In genomic region chr10:63707254-63707910, GRCh38 we compare ENCODE assay signal across 9 cellular contexts.
DNase-seq lines count a peak whose midpoint lies in the region; ATAC-seq and TF ChIP-seq lines count a peak whose summit lies in the region.
"Had no signal": no experiment of that assay in that cellular context is flagged by ENCODE, and none has a peak within 500 bp of the region (broad histone marks: within the 10 kb centered on the region; RNA-seq: fewer than 3 reads in every experiment).

No MANE protein-coding gene starts in this region.

- TF ChIP-seq POLR2A in NB4 (IDR thresholded peaks at IDR 0.05; ENCODE audit: extremely low read depth, insufficient read length) (no peak), thyroid gland (IDR thresholded peaks at IDR 0.05) (no peak)

- H3K36me3 Mint-ChIP-seq in activated naive CD8-positive, alpha-beta T cell treated with anti-CD3 and anti-CD28 coated beads, Interleukin-2, amount 50 U/mL, for 24 hours (ENCODE audit: low read depth), result no peaks in the 10 kb centered on the region

- H3K4me3 Mint-ChIP-seq in activated naive CD8-positive, alpha-beta T cell treated with anti-CD3 and anti-CD28 coated beads, Interleukin-2, amount 50 U/mL, for 24 hours, result peak overlapping the region; percentile 8

- H3K27ac Mint-ChIP-seq in activated naive CD8-positive, alpha-beta T cell treated with anti-CD3 and anti-CD28 coated beads, Interleukin-2, amount 50 U/mL, for 24 hours, result peak overlapping the region; percentile 84

- intact Hi-C loops in thyroid gland (cut with DNase I), result no loop called here

- H3K9me3 Mint-ChIP-seq in activated naive CD8-positive, alpha-beta T cell treated with anti-CD3 and anti-CD28 coated beads, Interleukin-2, amount 50 U/mL, for 24 hours, result no peaks in the 10 kb centered on the region

- no peaks in the 10 kb centered on the region for H3K27me3 Mint-ChIP-seq in activated naive CD8-positive, alpha-beta T cell treated with anti-CD3 and anti-CD28 coated beads, Interleukin-2, amount 50 U/mL, for 24 hours

- H3K4me1 ChIP-seq in thyroid gland, result peaks cover 16 to 24% of the 10 kb centered on the region in 2 donors

- H3K27me3 ChIP-seq in thyroid gland, result no peaks in the 10 kb centered on the region
- H3K27me3 ChIP-seq: BLaER1 had no signal

- ATAC-seq in activated naive CD8-positive, alpha-beta T cell treated with anti-CD3 and anti-CD28 coated beads, Interleukin-2, amount 50 U/mL, for 24 hours, result peak; percentile 97

- H3K36me3 ChIP-seq in thyroid gland, result no peaks in the 10 kb centered on the region
- H3K36me3 ChIP-seq: BLaER1 had no signal

- H3K4me1 Mint-ChIP-seq in activated naive CD8-positive, alpha-beta T cell treated with anti-CD3 and anti-CD28 coated beads, Interleukin-2, amount 50 U/mL, for 24 hours, result peaks cover 51% of the 10 kb centered on the region

- H3K9me3 ChIP-seq in thyroid gland, result no peaks in the 10 kb centered on the region
- H3K9me3 ChIP-seq: BLaER1 had no signal

- no peak for TF ChIP-seq CTCF in NB4 (IDR thresholded peaks at IDR 0.05; ENCODE audit: low read depth, low read length)
- no peak for TF ChIP-seq CTCF in thyroid gland (IDR thresholded peaks at IDR 0.05)

- no peak overlapping the region for H3K4me3 ChIP-seq in NB4 (ENCODE audit: low read depth, low read length)
- H3K4me3 ChIP-seq in thyroid gland (replicated peaks in 1 of 3), result no peak overlapping the region
- H3K4me3 ChIP-seq: BLaER1 had no signal

- DNase-seq in DMS153 (lab: John Stamatoyannopoulos, UW), result peak; percentile 74
- DNase-seq in DMS153 treated with DMSO at 0.1 percent for 48 hours (lab: John Stamatoyannopoulos, UW; ENCODE audit: unreplicated experiment), result no peak
- peak; percentile 100 for DNase-seq in HCEC 1CT
- DNase-seq in NB4 (ENCODE audit: low read depth), result peak; percentile 88
- no peak for DNase-seq in activated naive CD8-positive, alpha-beta T cell treated with anti-CD3 and anti-CD28 coated beads, Interleukin-2, amount 50 U/mL, for 24 hours
- peak; percentile 70 for DNase-seq in inferior parietal cortex (ENCODE audit: extremely low spot score)
- DNase-seq in thyroid gland, result peak; percentile 23 to 28
- no peak for DNase-seq in COR-L47 (lab: John Stamatoyannopoulos, UW)

- WGBS in thyroid gland, 2 donors, result 55 to 62% methylated on average over 1 of the region's 1 CpG

- H3K27ac ChIP-seq in thyroid gland, result peak overlapping the region; percentile 36 to 87 (median 56)
- H3K27ac ChIP-seq: BLaER1 had no signal

Comparison
In these comparisons a context has a peak if more than half of its experiments do, and no peak if none do; other contexts are left out.
1. DNase-seq: peak in DMS153 (single experiment), HCEC 1CT (single experiment), NB4 (single experiment), inferior parietal cortex (single experiment) and thyroid gland (2 of 2); none in DMS153 treated with DMSO at 0.1 percent for 48 hours (single experiment), activated naive CD8-positive, alpha-beta T cell treated with anti-CD3 and anti-CD28 coated beads, Interleukin-2, amount 50 U/mL, for 24 hours (single experiment) and COR-L47 (single experiment).